1 cellular context compared by ENCODE assay signal in genomic region chr4:139301143-139301820, GRCh38.
TF ChIP-seq lines count a peak whose summit lies in the region.

Gene NAA15 (plus strand): TSS chr4:139301505. CDS start chr4:139301778, 273 bp downstream.

TF ChIP-seq in K562, 482 proteins besides CTCF, POLR2A, EP300 and RAD21 (continued from another document and continues in another):
- TF ChIP-seq ZNF407 (IDR thresholded peaks at IDR 0.05; ENCODE audit: low read depth) (peak; percentile 82), GABPA (tag; conservative IDR thresholded peaks at IDR 0.05; ENCODE audit: low read depth) (peak; percentile 91), FOXP1 (CRISPR knock-in tag; IDR thresholded peaks at IDR 0.05) (peak; percentile 87), ATF1 (CRISPR knock-in tag; IDR thresholded peaks at IDR 0.05) (no peak), ATF1 (tag; IDR thresholded peaks at IDR 0.05) (peak; percentile 71), SMAD1 (IDR thresholded peaks at IDR 0.05; ENCODE audit: low read depth, low read length, partially characterized antibody) (peak; percentile 13), ZBTB7A (IDR thresholded peaks at IDR 0.05; ENCODE audit: borderline replicate concordance, control insufficient read depth, low read depth, low read length) (peak; percentile 77; the same call in 1 of the 2 replicates), SMARCA5 (IDR thresholded peaks at IDR 0.05) (no peak), CBX3 (IDR thresholded peaks at IDR 0.05; ENCODE audit: borderline replicate concordance in 1 of 2, low read length in 2 of 2) (peak in 1 of 2 experiments; percentile 61; a peak in 1 of 3 replicates), SRF (CRISPR knock-in tag; IDR thresholded peaks at IDR 0.05) (0 out of 4 replicates have a peak, but pooled peaks of 1 of the 2 experiments have one; percentile 18), SREBF2 (CRISPR knock-in tag; IDR thresholded peaks at IDR 0.05) (no peak), IFI16 (CRISPR knock-in tag; IDR thresholded peaks at IDR 0.05) (no peak), USF1 (CRISPR knock-in tag; IDR thresholded peaks at IDR 0.05) (peak; percentile 78), UBTF (IDR thresholded peaks at IDR 0.05; ENCODE audit: borderline replicate concordance in 1 of 2, low read depth in 2 of 2, low read length in 2 of 2) (peak in 1 of 2 experiments; percentile 84; a peak in 2 of 4 replicates), BRD9 (IDR thresholded peaks at IDR 0.05; ENCODE audit: low read depth, partially characterized antibody) (peak; percentile 9), NKRF (IDR thresholded peaks at IDR 0.05; ENCODE audit: borderline replicate concordance) (peak; percentile 98), CREB1 (IDR thresholded peaks at IDR 0.05) (peak; percentile 49), CREB1 (CRISPR knock-in tag; IDR thresholded peaks at IDR 0.05) (peak; percentile 70), TBP (optimal IDR thresholded peaks at IDR 0.05; ENCODE audit: low read depth, low read length) (peak; percentile 87), CREB3L1 (IDR thresholded peaks at IDR 0.05; ENCODE audit: borderline replicate concordance, low read depth) (peak; percentile 48; the same call in 1 of the 2 replicates), ARID1B (IDR thresholded peaks at IDR 0.05) (no peak; the same call in 1 of the 2 replicates), CHD4 (IDR thresholded peaks at IDR 0.05; ENCODE audit: insufficient read depth, insufficient replicate concordance, low read depth, low read length, poor library complexity, severe bottlenecking) (no peak), FOXA3 (CRISPR knock-in tag; conservative IDR thresholded peaks at IDR 0.05 in 1 of 2, IDR thresholded peaks at IDR 0.05 in 1 of 2) (0 out of 4 replicates have a peak, but pooled peaks of 1 of the 2 experiments have one; percentile 13), MNT (conservative IDR thresholded peaks at IDR 0.05) (peak; percentile 89 to 95), CUX1 (CRISPR knock-in tag; IDR thresholded peaks at IDR 0.05) (no peak), MECOM (CRISPR knock-in tag; IDR thresholded peaks at IDR 0.05) (no peak)
